In the genomic region with DNA sequence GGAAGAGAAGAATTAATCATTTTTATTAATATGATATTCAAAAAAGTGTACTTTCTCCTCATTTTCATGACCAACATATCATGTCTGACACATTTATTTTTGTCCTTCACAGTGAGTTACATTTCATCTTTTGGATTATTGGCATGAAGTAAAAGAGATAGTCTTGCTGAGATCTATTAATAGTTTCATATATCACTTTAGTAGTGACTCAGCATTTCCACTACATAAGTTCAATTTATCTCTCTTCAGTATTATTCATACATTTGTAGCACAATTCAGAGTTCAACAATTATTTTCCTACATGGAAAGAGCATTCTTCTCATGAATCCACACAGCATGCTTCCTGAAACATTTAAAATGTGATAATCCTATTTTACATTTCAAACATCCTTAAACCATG, we compare ENCODE assay signal across 31 cellular contexts.
"Had no signal": no experiment of that assay in that cellular context is flagged by ENCODE, and none has a peak within 500 bp of the region (broad histone marks: within the 10 kb centered on the region; RNA-seq: fewer than 3 reads in every experiment).

No MANE protein-coding gene starts in this region.

- FAIRE-seq: frontal cortex had no signal

- ATAC-seq: activated CD4-positive, CD25-positive, alpha-beta regulatory T cell treated with anti-CD3 and anti-CD28 coated beads, Interleukin-2, amount 50 U/mL, for 24 hours; activated CD8-positive, alpha-beta T cell treated with anti-CD3 and anti-CD28 coated beads for 36 hours; activated naive CD8-positive, alpha-beta T cell treated with anti-CD3 and anti-CD28 coated beads, Interleukin-2, amount 50 U/mL, for 24 hours; activated T-cell treated with anti-CD3 and anti-CD28 coated beads, Interleukin-2, amount 50 U/mL, for 4 hours; activated T-helper 17 cell treated with anti-CD3 and anti-CD28 coated beads, Interleukin-2, amount 50 U/mL, for 72 hours; esophagus mucosa; T-helper 17 cell had no signal

- H3K27me3 ChIP-seq: adrenal gland, breast epithelium, cardiac muscle cell, colonic mucosa had no signal

- DNase-seq: activated B cell treated with CpG ODN at 0.5 μM for 24 hours; activated CD4-positive, alpha-beta T cell treated with anti-CD3 and anti-CD28 coated beads for 48 hours; activated CD4-positive, alpha-beta T cell treated with anti-CD3 and anti-CD28 coated beads, Interleukin-2, amount 50 U/mL, for 1 hour; activated CD4-positive, alpha-beta T cell treated with anti-CD3 and anti-CD28 coated beads, Interleukin-2, amount 50 U/mL, for 48 hours; activated CD8-positive, alpha-beta memory T cell treated with anti-CD3 and anti-CD28 coated beads for 24 hours; activated CD8-positive, alpha-beta T cell treated with anti-CD3 and anti-CD28 coated beads for 36 hours; activated effector memory CD4-positive, alpha-beta T cell treated with Interleukin-2 at 50 U/mL for 16 hours; activated naive CD4-positive, alpha-beta T cell treated with anti-CD3 and anti-CD28 coated beads for 36 hours; activated naive CD8-positive, alpha-beta T cell treated with anti-CD3 and anti-CD28 coated beads for 36 hours; activated naive CD8-positive, alpha-beta T cell treated with anti-CD3 and anti-CD28 coated beads, Interleukin-2, amount 50 U/mL, for 24 hours; activated T-cell treated with anti-CD3 and anti-CD28 coated beads, Interleukin-2, amount 50 U/mL, for 4 hours; adrenal gland; amygdala; aorta; central memory CD4-positive, alpha-beta T cell; cerebellar nuclear complex; colonic mucosa; effector memory CD4-positive, alpha-beta T cell; endodermal cell; foreskin fibroblast; head of caudate nucleus; T-helper 1 cell; T-helper 17 cell; T1000; WERI-Rb-1 had no signal

- H3K36me3 ChIP-seq: adrenal gland, breast epithelium, cardiac muscle cell, colonic mucosa, WERI-Rb-1 had no signal

- H3K4me1 ChIP-seq: adrenal gland, breast epithelium, colonic mucosa had no signal

- H3K27ac ChIP-seq: adrenal gland, breast epithelium, cardiac muscle cell, colonic mucosa, WERI-Rb-1 had no signal

- H3K4me3 ChIP-seq: adrenal gland, breast epithelium, cardiac muscle cell, colonic mucosa had no signal

- H3K9me3 ChIP-seq: breast epithelium, colonic mucosa had no signal
